Comparison of ENCODE assay signal across 9 cellular contexts in the genomic region with DNA sequence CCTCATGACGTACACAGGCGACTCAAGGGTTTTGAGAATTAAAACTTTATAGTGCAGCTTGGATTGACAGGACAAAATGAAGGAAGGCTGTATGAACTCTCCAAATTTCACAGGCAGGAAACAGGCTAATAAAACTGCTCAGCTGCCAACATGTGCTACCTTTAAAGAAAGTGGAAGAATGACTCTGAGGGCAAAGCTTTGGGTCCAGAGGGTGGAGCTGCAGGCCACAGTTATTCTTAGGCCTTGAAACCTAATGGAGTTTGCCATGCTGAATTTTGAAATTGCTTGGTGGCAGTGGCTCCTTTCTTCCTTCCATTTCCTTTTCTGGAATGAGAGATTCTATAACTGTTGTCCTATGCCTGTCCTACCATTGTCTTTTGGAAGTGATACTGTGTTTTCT. TPM values are rescaled to one million over a fixed set of nuclear protein-coding genes. Genes with fewer than 3 reads are reported as not detected.
DNase-seq lines count a peak whose midpoint lies in the region; ATAC-seq, FAIRE-seq and TF ChIP-seq lines count a peak whose summit lies in the region.
"Had no signal": no experiment of that assay in that cellular context is flagged by ENCODE, and none has a peak within 500 bp of the region (broad histone marks: within the 10 kb centered on the region; RNA-seq: fewer than 3 reads in every experiment).

No MANE protein-coding gene starts in this region.

- TF ChIP-seq RAD21 in A549 (conservative IDR thresholded peaks at IDR 0.05 in 1 of 2, IDR thresholded peaks at IDR 0.05 in 1 of 2), result peak; percentile 25 to 29; a peak in 1 of 5 replicates

- H3K27me3 Mint-ChIP-seq in endothelial cell (ENCODE audit: unreplicated experiment), result no peaks in the 10 kb centered on the region

- H3K4me1 Mint-ChIP-seq in endothelial cell (ENCODE audit: unreplicated experiment), result peaks cover 6% of the 10 kb centered on the region

- H3K4me3 ChIP-seq in A549 (no peak overlapping the region), epithelial cell of proximal tubule (ENCODE audit: low read depth, low read length) (no peak overlapping the region)

- TF ChIP-seq POLR2A in A549 (IDR thresholded peaks at IDR 0.05; ENCODE audit: low read length), result no peak

- no peak for TF ChIP-seq CTCF in A549 (IDR thresholded peaks at IDR 0.05)
- TF ChIP-seq CTCF in epithelial cell of proximal tubule (conservative IDR thresholded peaks at IDR 0.05; ENCODE audit: low read depth, low read length), result peak; percentile 30
- no peak for TF ChIP-seq CTCF in endothelial cell (IDR thresholded peaks at IDR 0.05; ENCODE audit: unreplicated experiment)

- DNase-seq in A549 (ENCODE audit: low read depth in 1 of 2, low spot score in 1 of 2) (peak in 1 of 2 experiments; percentile 16), GDM1 (lab: John Stamatoyannopoulos, UW) (peak; percentile 20), NCI-H460 (ENCODE audit: extremely low read depth, low read depth) (peak; percentile 12), epithelial cell of proximal tubule (ENCODE audit: low read depth) (no peak), left ventricle myocardium superior (no peak), hypothalamus (lab: John Stamatoyannopoulos, UW) (no peak), endothelial cell (ENCODE audit: low spot score) (no peak)
- DNase-seq: activated gamma-delta T cell had no signal

- no peak overlapping the region for H3K4me3 Mint-ChIP-seq in endothelial cell (ENCODE audit: unreplicated experiment)

- POLR2A ChIA-PET in A549 (lab: Yijun Ruan, JAX), result no interaction called here

- ATAC-seq in A549 (peak; percentile 39 to 73; a peak in 4 of 6 replicates), HG02981 (IDR thresholded peaks at IDR 0.05; ENCODE audit: unreplicated experiment) (no peak), left ventricle myocardium superior (no peak)

- no peaks in the 10 kb centered on the region for H3K9me3 Mint-ChIP-seq in endothelial cell (ENCODE audit: unreplicated experiment)

- peaks cover 16% of the 10 kb centered on the region for H3K4me1 ChIP-seq in A549

- TF ChIP-seq EP300 in A549 (IDR thresholded peaks at IDR 0.05), result no peak

- H3K27ac Mint-ChIP-seq in endothelial cell (ENCODE audit: unreplicated experiment), result no peak overlapping the region

- no peaks in the 10 kb centered on the region for H3K9me3 ChIP-seq in A549

- CTCF ChIA-PET in A549 (lab: Yijun Ruan, JAX), result no interaction called here

- no peak overlapping the region for H3K27ac ChIP-seq in A549

- no peak for FAIRE-seq in A549 (lab: Jason Lieb, UNC)

- intact Hi-C loops in left ventricle myocardium superior (cut with micrococcal nuclease), result no loop called here

- peaks cover 8% of the 10 kb centered on the region for H3K36me3 Mint-ChIP-seq in endothelial cell (ENCODE audit: low read depth, unreplicated experiment)

- 100% methylated on average over 2 of the region's 2 CpGs for WGBS in A549 (ENCODE audit: missing lambda C conversion rate)

- no peak overlapping the region for H3K4me2 ChIP-seq in A549

TF ChIP-seq in A549, 52 proteins besides CTCF, POLR2A, EP300 and RAD21:
- no peak for TF ChIP-seq KDM5A (IDR thresholded peaks at IDR 0.05)
- TF ChIP-seq, protein P1, sequence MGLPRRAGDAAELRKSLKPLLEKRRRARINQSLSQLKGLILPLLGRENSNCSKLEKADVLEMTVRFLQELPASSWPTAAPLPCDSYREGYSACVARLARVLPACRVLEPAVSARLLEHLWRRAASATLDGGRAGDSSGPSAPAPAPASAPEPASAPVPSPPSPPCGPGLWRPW (IDR thresholded peaks at IDR 0.05), result no peak
- TF ChIP-seq NPAS2 (CRISPR knock-in tag; IDR thresholded peaks at IDR 0.05; ENCODE audit: borderline replicate concordance), result no peak
- TF ChIP-seq BHLHE40 (IDR thresholded peaks at IDR 0.05; ENCODE audit: low read depth, low read length), result no peak
- no peak for TF ChIP-seq MAFK (IDR thresholded peaks at IDR 0.05; ENCODE audit: partially characterized antibody)
- no peak for TF ChIP-seq JUN (IDR thresholded peaks at IDR 0.05)
- TF ChIP-seq TP53 (CRISPR knock-in tag; IDR thresholded peaks at IDR 0.05), result no peak
- no peak for TF ChIP-seq EHMT2 (IDR thresholded peaks at IDR 0.05; ENCODE audit: low read depth)
- no peak for TF ChIP-seq SMC3 (IDR thresholded peaks at IDR 0.05)
- TF ChIP-seq NR3C1 (IDR thresholded peaks at IDR 0.05), result no peak

RNA-seq across cellular contexts. Expression of a gene that starts 34.8 kb away (rescaled TPM):
- polyA plus RNA-seq in A549 (2011; rRNA removed) (99.1 and 139 TPM in 2 replicates), A549 (2017; fragmentation: RNase III; extraction: RNeasy Plus Mini Kit Qiagen cat#74134 plus additional on column Dnase treatment) (93.6 to 95.4 TPM (median 94.3 TPM) in 3 replicates)
- polyA plus RNA-seq in A549 (2012; cell fraction: cytosol; rRNA removed), result 40.9 and 47.8 TPM in 2 replicates
- polyA plus RNA-seq in A549 (2012; cell fraction: nucleus; rRNA removed), result 15.5 and 23.3 TPM in 2 replicates
- 20.3 and 26.2 TPM in 2 replicates for polyA minus RNA-seq in A549 (2011; rRNA and poly(A)+ RNA removed)
- total RNA-seq in NCI-H460 (2014; rRNA removed; shearing (Covaris generic)), result 59.1 and 70.2 TPM in 2 replicates
- 72.4 and 76.9 TPM in 2 replicates for polyA plus RNA-seq in NCI-H460 (2014; cell fraction: nucleus; rRNA removed)
- total RNA-seq in epithelial cell of proximal tubule (68.9 and 71.5 TPM in 2 replicates), left ventricle myocardium superior (35.1 TPM), endothelial cell (ENCODE audit: unreplicated experiment) (22.8 TPM)

RNA-seq across cellular contexts. Expression of a gene that starts 42.7 kb away (rescaled TPM):
- 10.4 and 13.3 TPM in 2 replicates for polyA plus RNA-seq in A549 (2011; rRNA removed)
- 3.6 and 3.7 TPM in 2 replicates for polyA plus RNA-seq in A549 (2012; cell fraction: cytosol; rRNA removed)
- polyA plus RNA-seq in A549 (2012; cell fraction: nucleus; rRNA removed), result 7.0 and 9.5 TPM in 2 replicates
- polyA plus RNA-seq in A549 (2017; fragmentation: RNase III; extraction: RNeasy Plus Mini Kit Qiagen cat#74134 plus additional on column Dnase treatment), result 6.6 to 7.3 TPM (median 6.9 TPM) in 3 replicates
- polyA minus RNA-seq in A549 (2011; rRNA and poly(A)+ RNA removed), result 5.3 and 5.8 TPM in 2 replicates
- 14.5 and 18.0 TPM in 2 replicates for total RNA-seq in NCI-H460 (2014; rRNA removed; shearing (Covaris generic))
- 23.0 and 29.9 TPM in 2 replicates for polyA plus RNA-seq in NCI-H460 (2014; cell fraction: nucleus; rRNA removed)
- 4.6 and 5.5 TPM in 2 replicates for total RNA-seq in epithelial cell of proximal tubule
- total RNA-seq in left ventricle myocardium superior, result 8.6 TPM
- total RNA-seq in endothelial cell (ENCODE audit: unreplicated experiment), result 3.6 TPM

Comparison
In these comparisons a context has a peak if more than half of its experiments do, and no peak if none do; other contexts are left out.
1. ATAC-seq: peak in A549 (2 of 2); none in HG02981 (single experiment) and left ventricle myocardium superior (single experiment).
2. DNase-seq: peak in GDM1 (single experiment) and NCI-H460 (single experiment); none in epithelial cell of proximal tubule (single experiment), left ventricle myocardium superior (single experiment), hypothalamus (0 of 51) and endothelial cell (single experiment).